ENCODE assay signal across 1 cellular context in the genomic region with DNA sequence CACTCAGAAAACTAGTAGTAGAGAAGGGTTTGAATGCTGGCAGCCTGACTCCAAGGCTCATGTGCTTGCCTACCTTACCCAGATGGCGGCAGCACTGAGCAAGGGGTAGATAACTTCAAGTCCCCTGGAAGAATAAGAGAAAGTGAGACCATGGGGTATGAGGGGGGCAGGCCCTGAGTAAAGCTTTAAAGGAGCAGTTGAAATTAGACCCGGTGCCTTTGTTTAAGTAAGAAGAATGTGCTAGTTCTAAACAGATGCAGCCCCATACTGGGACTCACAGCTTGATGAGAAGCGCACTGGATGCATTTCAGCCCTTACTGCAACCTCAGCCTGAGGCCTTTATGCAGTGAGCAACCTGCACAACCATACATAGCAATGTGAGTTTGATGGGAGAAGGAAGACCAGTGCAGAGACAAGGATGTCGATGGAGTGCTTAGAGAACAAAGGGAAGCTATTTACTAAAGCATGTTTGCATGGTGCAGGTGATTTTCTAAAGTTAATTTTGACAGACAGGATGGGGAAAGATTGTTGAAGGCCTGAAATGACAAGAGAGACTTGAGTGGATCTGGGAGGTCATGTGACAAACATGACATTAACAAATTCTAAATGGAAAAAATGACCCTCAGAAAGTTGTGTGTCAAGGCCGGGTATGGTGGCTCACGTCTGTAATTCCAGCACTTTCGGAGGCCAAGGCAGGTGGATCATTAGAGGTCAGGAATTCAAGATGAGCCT.
A peak's percentile ranks its signal among the peaks of the same experiment; 100 is the strongest.
TF ChIP-seq lines count a peak whose summit lies in the region.

No MANE protein-coding gene starts in this region.

TF ChIP-seq in K562, 482 proteins besides CTCF, POLR2A, EP300 and RAD21 (continued from another document):
- TF ChIP-seq HMBOX1 (IDR thresholded peaks at IDR 0.05) (peak; percentile 71), MEIS2 (IDR thresholded peaks at IDR 0.05; ENCODE audit: partially characterized antibody) (no peak), SUPT5H (IDR thresholded peaks at IDR 0.05) (no peak), CBX2 (IDR thresholded peaks at IDR 0.05; ENCODE audit: insufficient read depth, low read length, poor library complexity, severe bottlenecking) (no peak)
